Comparison of ENCODE assay signal across 1 cellular context in genomic region chr1:91549041-91549735, GRCh38.
TF ChIP-seq lines count a peak whose summit lies in the region.

No MANE protein-coding gene starts in this region.

TF ChIP-seq in HepG2, 621 proteins besides CTCF, POLR2A, EP300 and RAD21 (continued from another document):
- TF ChIP-seq SNAPC4 (CRISPR knock-in tag; IDR thresholded peaks at IDR 0.05) (no peak), ZNF20 (CRISPR knock-in tag; IDR thresholded peaks at IDR 0.05) (no peak), ZNF292 (CRISPR knock-in tag; IDR thresholded peaks at IDR 0.05; ENCODE audit: borderline replicate concordance, low read depth) (no peak)
